Comparison of ENCODE assay signal across 9 cellular contexts in genomic region chr15:69032006-69032405, GRCh38. TPM values are rescaled to one million over a fixed set of nuclear protein-coding genes. Genes with fewer than 3 reads are reported as not detected.
DNase-seq lines count a peak whose midpoint lies in the region; ATAC-seq and TF ChIP-seq lines count a peak whose summit lies in the region.
"Had no signal": no experiment of that assay in that cellular context is flagged by ENCODE, and none has a peak within 500 bp of the region (broad histone marks: within the 10 kb centered on the region; RNA-seq: fewer than 3 reads in every experiment).

No MANE protein-coding gene starts in this region.

- H3K4me3 Mint-ChIP-seq in GM23338 = peak overlapping the region; percentile 53; the same call in 2 of the 3 replicates

- TF ChIP-seq CTCF in GM23338 (conservative IDR thresholded peaks at IDR 0.05; ENCODE audit: low read depth in 2 of 2) (no peak), VCaP (conservative IDR thresholded peaks at IDR 0.05) (no peak), fibroblast of lung (conservative IDR thresholded peaks at IDR 0.05 in 1 of 2, IDR thresholded peaks at IDR 0.05 in 1 of 2; ENCODE audit: low read depth in 1 of 2, low read length in 2 of 2) (no peak)

- no peak for ATAC-seq in GM23338

- H3K9me3 Mint-ChIP-seq in GM23338 = no peaks in the 10 kb centered on the region

- H3K27me3 ChIP-seq in GM23338 (ENCODE audit: insufficient read depth) = peaks cover 9% of the 10 kb centered on the region; the same call in 1 of the 2 replicates
- no peaks in the 10 kb centered on the region for H3K27me3 ChIP-seq in fibroblast of lung (ENCODE audit: control insufficient read depth, insufficient read depth, low read length)
- H3K27me3 ChIP-seq in skeletal muscle satellite cell (ENCODE audit: control insufficient read depth, insufficient read depth, low read length) = peaks cover 38% of the 10 kb centered on the region

- no peaks in the 10 kb centered on the region; the same call in 2 of the 3 replicates for H3K4me1 Mint-ChIP-seq in GM23338

- peaks cover 12% of the 10 kb centered on the region for H3K27me3 Mint-ChIP-seq in GM23338 (ENCODE audit: insufficient read depth, low read depth, poor library complexity)

- H4K20me1 ChIP-seq in GM23338 (replicated peaks; ENCODE audit: insufficient read depth) = no peaks in the 10 kb centered on the region
- no peaks in the 10 kb centered on the region for H4K20me1 ChIP-seq in fibroblast of lung (ENCODE audit: control insufficient read depth, extremely low read depth, insufficient read depth, low read length)

- no peaks in the 10 kb centered on the region for H3K36me3 ChIP-seq in GM23338 (ENCODE audit: insufficient read depth)
- no peaks in the 10 kb centered on the region for H3K36me3 ChIP-seq in fibroblast of lung (ENCODE audit: control insufficient read depth, insufficient read depth, low read length)
- H3K36me3 ChIP-seq in skeletal muscle satellite cell (ENCODE audit: insufficient read depth, low read length) = no peaks in the 10 kb centered on the region

- H2AFZ ChIP-seq in GM23338 (peak overlapping the region; percentile 76), fibroblast of lung (ENCODE audit: low read length) (no peak overlapping the region)

- H3K4me2 ChIP-seq in GM23338 (peak overlapping the region; percentile 71), fibroblast of lung (ENCODE audit: extremely low read depth, insufficient read depth, low read length) (peak overlapping the region; percentile 59), skeletal muscle satellite cell (ENCODE audit: low read length) (peak overlapping the region; percentile 76)

- H3K79me2 ChIP-seq in GM23338 (replicated peaks; ENCODE audit: insufficient read depth) = no peaks in the 10 kb centered on the region
- H3K79me2 ChIP-seq in fibroblast of lung (ENCODE audit: control insufficient read depth, insufficient read depth, low read length) = no peaks in the 10 kb centered on the region

- H3K9me3 ChIP-seq in fibroblast of lung (ENCODE audit: control insufficient read depth, insufficient read depth, low read depth, low read length) (no peaks in the 10 kb centered on the region), skeletal muscle satellite cell (replicated peaks; ENCODE audit: low read length) (no peaks in the 10 kb centered on the region)

- no peaks in the 10 kb centered on the region; the same call in 1 of the 2 replicates for H3F3A ChIP-seq in GM23338 (replicated peaks; ENCODE audit: low read depth)

- H3K36me3 Mint-ChIP-seq in GM23338 (ENCODE audit: low read depth) = no peaks in the 10 kb centered on the region

- H3K4me3 ChIP-seq in GM23338 (peak overlapping the region; percentile 43), fibroblast of lung (replicated peaks in 1 of 4; ENCODE audit: control extremely low read depth in 1 of 4, insufficient read depth in 1 of 4, low read depth in 3 of 4, low read length in 4 of 4) (peak overlapping the region in 2 of 4 experiments; percentile 35 to 43), skeletal muscle satellite cell (ENCODE audit: low read length) (peak overlapping the region; percentile 57)

- no peaks in the 10 kb centered on the region for H3K9me2 ChIP-seq in GM23338 (ENCODE audit: insufficient read depth)

- H3K27ac Mint-ChIP-seq in GM23338 = no peak overlapping the region

- H3K4me1 ChIP-seq in GM23338 (ENCODE audit: insufficient read depth) (no peaks in the 10 kb centered on the region), fibroblast of lung (ENCODE audit: control insufficient read depth, extremely low read depth, insufficient read depth, low read length) (no peaks in the 10 kb centered on the region), skeletal muscle satellite cell (ENCODE audit: control insufficient read depth, insufficient read depth, low read length) (peaks cover 27% of the 10 kb centered on the region)

- H3K27ac ChIP-seq in GM23338 (ENCODE audit: low read depth) (no peak overlapping the region), VCaP (peak overlapping the region; percentile 42), fibroblast of lung (ENCODE audit: insufficient read depth, low read length) (no peak overlapping the region)

- no peak for DNase-seq in GM23338 (ENCODE audit: low spot score)
- no peak for DNase-seq in fibroblast of lung (ENCODE audit: low read depth in 2 of 2)
- no peak for DNase-seq in HuH-7 (ENCODE audit: low spot score)
- no peak for DNase-seq in NCI-H2029 (lab: John Stamatoyannopoulos, UW)
- DNase-seq in foreskin melanocyte = no peak
- DNase-seq: NCI-H1436 had no signal

- H3K9ac ChIP-seq in fibroblast of lung (ENCODE audit: insufficient read depth, low read length) (no peak overlapping the region), skeletal muscle satellite cell (ENCODE audit: low read depth, low read length) (no peak overlapping the region)

TF ChIP-seq in GM23338, 12 proteins besides CTCF, POLR2A, EP300 and RAD21 (continues in another document):
- TF ChIP-seq EZH2phosphoT487 (IDR thresholded peaks at IDR 0.05; ENCODE audit: unreplicated experiment) = no peak
- TF ChIP-seq STAT1 (IDR thresholded peaks at IDR 0.05; ENCODE audit: unreplicated experiment) = no peak
- no peak for TF ChIP-seq POLR2AphosphoS5 (IDR thresholded peaks at IDR 0.05; ENCODE audit: low read depth)
- no peak for TF ChIP-seq NANOG (IDR thresholded peaks at IDR 0.05; ENCODE audit: borderline replicate concordance)
- TF ChIP-seq EZH2 (IDR thresholded peaks at IDR 0.05; ENCODE audit: low read depth, unreplicated experiment) = no peak
- TF ChIP-seq ZNF114 (CRISPR knock-in tag; IDR thresholded peaks at IDR 0.05) = no peak
- TF ChIP-seq JUNB (IDR thresholded peaks at IDR 0.05; ENCODE audit: unreplicated experiment) = no peak
- no peak for TF ChIP-seq ZNF331 (CRISPR knock-in tag; IDR thresholded peaks at IDR 0.05; ENCODE audit: low read depth)
- no peak for TF ChIP-seq ZNF462 (CRISPR knock-in tag; IDR thresholded peaks at IDR 0.05)

RNA-seq across cellular contexts. Expression of gene NOX5, which starts 17.5 kb away (rescaled TPM):
- 0.03 TPM in 1 of 2 replicates, not detected in the other for total RNA-seq in GM23338 (2014; rRNA removed; shearing (Covaris generic))
- polyA plus RNA-seq in GM23338 (2016; fragmentation: Nextera tagmentation; extraction: Ambion mirVana) (not detected in 2 replicates), fibroblast of lung (0.17 and 0.25 TPM in 2 replicates)
- total RNA-seq in fibroblast of lung = under 0.01 and 0.33 TPM in 2 replicates
- polyA plus RNA-seq in fibroblast of lung (2012) = 0.17 and 0.21 TPM in 2 replicates
- polyA minus RNA-seq in fibroblast of lung (ENCODE audit: low replicate concordance) = 1.2 and 1.3 TPM in 2 replicates
- total RNA-seq in skeletal muscle satellite cell (2012; rRNA removed) = under 0.01 TPM in 1 of 2 replicates, not detected in the other
- total RNA-seq: Right ventricle myocardium inferior had no signal
